Comparison of ENCODE assay signal across 9 cellular contexts in genomic region chr11:91947215-91947614, GRCh38.
DNase-seq lines count a peak whose midpoint lies in the region; ATAC-seq and TF ChIP-seq lines count a peak whose summit lies in the region.
"Had no signal": no experiment of that assay in that cellular context is flagged by ENCODE, and none has a peak within 500 bp of the region (broad histone marks: within the 10 kb centered on the region; RNA-seq: fewer than 3 reads in every experiment).

No MANE protein-coding gene starts in this region.

- no peak overlapping the region for H2BK12ac ChIP-seq in mesenchymal stem cell (ENCODE audit: low read length in 2 of 2)

- H2BK5ac ChIP-seq in mesenchymal stem cell (ENCODE audit: low read depth, low read length, poor library complexity, severe bottlenecking): no peak overlapping the region

- no peak overlapping the region for H3K23ac ChIP-seq in mesenchymal stem cell (ENCODE audit: low read length in 2 of 2)

- H3K4me1 ChIP-seq in ascending aorta (peaks cover 2 to 18% of the 10 kb centered on the region in 2 donors), mesenchymal stem cell (ENCODE audit: control insufficient read depth, insufficient read depth, low read depth, low read length) (no peaks in the 10 kb centered on the region)

- H3K14ac ChIP-seq in mesenchymal stem cell (ENCODE audit: low read length in 2 of 2): no peak overlapping the region

- no peak overlapping the region for H3K9ac ChIP-seq in mesenchymal stem cell (ENCODE audit: low read length)

- no peak overlapping the region for H2BK15ac ChIP-seq in mesenchymal stem cell (ENCODE audit: low read depth, poor library complexity, severe bottlenecking)

- no peak overlapping the region for H2AK5ac ChIP-seq in mesenchymal stem cell (ENCODE audit: low read length, severe bottlenecking)

- H3K27me3 ChIP-seq in ascending aorta: no peaks in the 10 kb centered on the region
- no peaks in the 10 kb centered on the region for H3K27me3 ChIP-seq in mesenchymal stem cell (ENCODE audit: control insufficient read depth in 1 of 2, insufficient read depth in 1 of 2, low read length in 2 of 2)
- H3K27me3 ChIP-seq: esophagus squamous epithelium had no signal

- H3K4me3 ChIP-seq in ascending aorta (peak overlapping the region in 1 of 2 donors; percentile 4), mesenchymal stem cell (ENCODE audit: insufficient read depth in 1 of 2, low read depth in 1 of 2, low read length in 2 of 2) (no peak overlapping the region)
- H3K4me3 ChIP-seq: esophagus squamous epithelium had no signal

- no peaks in the 10 kb centered on the region for H3K79me1 ChIP-seq in mesenchymal stem cell (replicated peaks; ENCODE audit: low read length, poor library complexity, severe bottlenecking)

- ATAC-seq in HG03175 (IDR thresholded peaks at IDR 0.05; ENCODE audit: unreplicated experiment) (no peak), HG03571 (IDR thresholded peaks at IDR 0.05; ENCODE audit: unreplicated experiment) (no peak), GM18907 (IDR thresholded peaks at IDR 0.05; ENCODE audit: unreplicated experiment) (no peak), GM18519 (IDR thresholded peaks at IDR 0.05; ENCODE audit: low FRiP score, unreplicated experiment) (no peak)

- H3K27ac ChIP-seq in ascending aorta: peak overlapping the region; percentile 11 to 52
- H3K27ac ChIP-seq in mesenchymal stem cell (ENCODE audit: low read length, poor library complexity, severe bottlenecking): no peak overlapping the region

- no peak overlapping the region for H3K4me2 ChIP-seq in mesenchymal stem cell (ENCODE audit: low read length, poor library complexity, severe bottlenecking)

- no peak overlapping the region for H2AFZ ChIP-seq in mesenchymal stem cell (ENCODE audit: low read depth, low read length)

- H3K9me3 ChIP-seq in ascending aorta: no peaks in the 10 kb centered on the region
- no peaks in the 10 kb centered on the region for H3K9me3 ChIP-seq in mesenchymal stem cell (ENCODE audit: control insufficient read depth, low read length)
- H3K9me3 ChIP-seq: esophagus squamous epithelium had no signal

- 1% methylated on average over 2 of the region's 2 CpGs for WGBS in mesenchymal stem cell

- no peak overlapping the region for H4K8ac ChIP-seq in mesenchymal stem cell (ENCODE audit: low read length)

- no peak overlapping the region for H4K91ac ChIP-seq in mesenchymal stem cell (ENCODE audit: low read length)

- no peak overlapping the region for H3K18ac ChIP-seq in mesenchymal stem cell (ENCODE audit: low read depth in 1 of 2, low read length in 2 of 2)

- no peak overlapping the region for H3K4ac ChIP-seq in mesenchymal stem cell (ENCODE audit: low read depth in 1 of 2, low read length in 2 of 2)

- peak; percentile 90 for DNase-seq in DMS153 treated with DMSO at 0.1 percent for 48 hours (lab: John Stamatoyannopoulos, UW; ENCODE audit: unreplicated experiment)
- peak; percentile 16 for DNase-seq in NCI-H2029 treated with DMSO at 0.1 percent for 48 hours (lab: John Stamatoyannopoulos, UW)
- DNase-seq in ascending aorta (ENCODE audit: low spot score in 2 of 2): peak in 1 of 2 donors; percentile 70
- peak; percentile 61 for DNase-seq in mesenchymal stem cell
- DNase-seq: esophagus squamous epithelium had no signal

- H3K36me3 ChIP-seq in ascending aorta (no peaks in the 10 kb centered on the region), mesenchymal stem cell (ENCODE audit: control insufficient read depth in 1 of 2, insufficient read depth in 2 of 2, low read depth in 1 of 2, low read length in 2 of 2) (no peaks in the 10 kb centered on the region)
- H3K36me3 ChIP-seq: esophagus squamous epithelium had no signal

- intact Hi-C loops in ascending aorta (cut with DNase I): loop anchor here (1.0 to 10.0 kb wide), 2 partner anchors 36 to 278 kb away; partner anchors contain the start of gene FAT3

- H2BK120ac ChIP-seq in mesenchymal stem cell (ENCODE audit: low read depth, low read length): no peak overlapping the region

- no peak for TF ChIP-seq CTCF in ascending aorta (IDR thresholded peaks at IDR 0.05)
